Comparison of ENCODE assay signal across 8 cellular contexts in the genomic region with DNA sequence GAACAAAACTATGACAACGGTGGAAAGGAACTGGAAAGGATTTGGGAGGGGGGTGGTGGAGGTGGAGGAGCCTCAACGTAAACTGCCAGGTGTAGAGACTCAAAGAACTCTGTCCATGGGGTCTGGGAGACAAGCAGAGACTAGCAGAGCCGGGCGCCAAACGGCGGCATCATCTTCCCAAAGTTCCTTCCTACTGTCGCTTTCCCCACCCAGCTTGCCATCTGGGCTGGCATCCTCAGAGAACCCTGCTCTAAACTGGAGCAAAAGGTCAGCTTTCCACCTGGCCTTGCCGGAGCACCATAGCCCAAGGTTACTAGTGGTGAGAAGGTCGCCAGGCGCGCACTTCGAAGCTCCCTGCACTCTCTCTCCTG. TPM values are rescaled to one million over a fixed set of nuclear protein-coding genes. Genes with fewer than 3 reads are reported as not detected.
DNase-seq lines count a peak whose midpoint lies in the region; FAIRE-seq and TF ChIP-seq lines count a peak whose summit lies in the region.

No MANE protein-coding gene starts in this region.

- H4K20me1 ChIP-seq in fibroblast of lung (ENCODE audit: control insufficient read depth, extremely low read depth, insufficient read depth, low read length): no peaks in the 10 kb centered on the region

- H2AFZ ChIP-seq in fibroblast of lung (ENCODE audit: low read length): no peak overlapping the region

- H3K27ac ChIP-seq in Peyer's patch (peak overlapping the region; percentile 90 to 100 (median 98)), fibroblast of lung (ENCODE audit: insufficient read depth, low read length) (peak overlapping the region; percentile 92), sigmoid colon (peak overlapping the region; percentile 97 to 100 (median 100))

- DNase-seq in GM06990 (ENCODE audit: extremely low read depth, insufficient read length) (no peak), Peyer's patch (no peak), fibroblast of lung (ENCODE audit: low read depth in 2 of 2) (no peak), sigmoid colon (no peak), KG1 (lab: John Stamatoyannopoulos, UW) (no peak), HTR-8/SVneo (ENCODE audit: insufficient read length, low spot score) (no peak), HCEC 1CT (no peak), NCI-H510A (lab: John Stamatoyannopoulos, UW) (no peak)

- TF ChIP-seq POLR2A in Peyer's patch (IDR thresholded peaks at IDR 0.05) (no peak), sigmoid colon (IDR thresholded peaks at IDR 0.05) (peak; percentile 72 to 77)

- no peak for TF ChIP-seq EP300 in sigmoid colon (IDR thresholded peaks at IDR 0.05)

- no peak for TF ChIP-seq CTCF in GM06990 (IDR thresholded peaks at IDR 0.05; ENCODE audit: insufficient read depth, low read length, poor library complexity, severe bottlenecking)
- TF ChIP-seq CTCF in Peyer's patch (IDR thresholded peaks at IDR 0.05): no peak
- no peak for TF ChIP-seq CTCF in fibroblast of lung (conservative IDR thresholded peaks at IDR 0.05 in 1 of 2, IDR thresholded peaks at IDR 0.05 in 1 of 2; ENCODE audit: low read depth in 1 of 2, low read length in 2 of 2)
- TF ChIP-seq CTCF in sigmoid colon (IDR thresholded peaks at IDR 0.05): no peak

- H3K36me3 ChIP-seq in GM06990 (ENCODE audit: control insufficient read depth, insufficient read depth, low read length) (no peaks in the 10 kb centered on the region), Peyer's patch (no peaks in the 10 kb centered on the region), fibroblast of lung (ENCODE audit: control insufficient read depth, insufficient read depth, low read length) (no peaks in the 10 kb centered on the region), sigmoid colon (no peaks in the 10 kb centered on the region)

- H3K9ac ChIP-seq in fibroblast of lung (ENCODE audit: insufficient read depth, low read length): peak overlapping the region; percentile 77

- peak overlapping the region; percentile 28 for H3K4me3 ChIP-seq in GM06990 (replicated peaks; ENCODE audit: low read depth, low read length)
- peak overlapping the region; percentile 52 to 62 (median 57) for H3K4me3 ChIP-seq in Peyer's patch
- H3K4me3 ChIP-seq in fibroblast of lung (replicated peaks in 1 of 4; ENCODE audit: control extremely low read depth in 1 of 4, insufficient read depth in 1 of 4, low read depth in 3 of 4, low read length in 4 of 4): peak overlapping the region; percentile 18 to 74 (median 26)
- H3K4me3 ChIP-seq in sigmoid colon: peak overlapping the region; percentile 9 to 69 (median 54)

- H3K4me1 ChIP-seq in Peyer's patch (peaks cover 0 to 61% (median 14%) of the 10 kb centered on the region in 4 donors), fibroblast of lung (ENCODE audit: control insufficient read depth, extremely low read depth, insufficient read depth, low read length) (peaks cover 31% of the 10 kb centered on the region), sigmoid colon (peaks cover 0 to 64% (median 63%) of the 10 kb centered on the region in 4 donors)

- FAIRE-seq in HTR-8/SVneo (lab: Jason Lieb, UNC): no peak

- intact Hi-C loops in sigmoid colon (cut with DNase I): loop anchor here (10.0 kb wide), 1 partner anchor 1758 kb away; the partner anchor contains the start of gene FOS

- H3K27me3 ChIP-seq in GM06990 (replicated peaks; ENCODE audit: control insufficient read depth, insufficient read depth, low read length): no peaks in the 10 kb centered on the region
- H3K27me3 ChIP-seq in Peyer's patch: no peaks in the 10 kb centered on the region
- no peaks in the 10 kb centered on the region for H3K27me3 ChIP-seq in fibroblast of lung (ENCODE audit: control insufficient read depth, insufficient read depth, low read length)
- H3K27me3 ChIP-seq in sigmoid colon: no peaks in the 10 kb centered on the region

- peaks cover 6% of the 10 kb centered on the region for H3K79me2 ChIP-seq in fibroblast of lung (ENCODE audit: control insufficient read depth, insufficient read depth, low read length)

- peak overlapping the region; percentile 89 for H3K4me2 ChIP-seq in fibroblast of lung (ENCODE audit: extremely low read depth, insufficient read depth, low read length)

- H3K9me3 ChIP-seq in Peyer's patch (no peaks in the 10 kb centered on the region), fibroblast of lung (ENCODE audit: control insufficient read depth, insufficient read depth, low read depth, low read length) (no peaks in the 10 kb centered on the region), sigmoid colon (no peaks in the 10 kb centered on the region)

- WGBS in sigmoid colon, 2 donors: 6 to 37% methylated on average over 12 of the region's 12 CpGs

RNA-seq across cellular contexts. Expression of gene IRF2BPL, which starts 4.0 kb away (rescaled TPM):
- total RNA-seq in Peyer's patch: 10 to 100 TPM; 10.3 to 20.6 (median 16.4) TPM
- 36.0 and 45.9 TPM in 2 replicates for total RNA-seq in fibroblast of lung
- polyA plus RNA-seq in fibroblast of lung: 9.8 and 13.1 TPM in 2 replicates
- polyA plus RNA-seq in fibroblast of lung (2012): 23.8 and 31.3 TPM in 2 replicates
- polyA minus RNA-seq in fibroblast of lung (ENCODE audit: low replicate concordance): 10.8 and 15.9 TPM in 2 replicates
- 10 to 100 TPM; 34.7 to 63.1 (median 57.9) TPM for total RNA-seq in sigmoid colon
- 10 to 100 TPM in 1 of 3 donors, 1 to 10 TPM in 2; 3.0 to 13.8 (median 6.6) TPM for polyA plus RNA-seq in sigmoid colon

Comparison
In these comparisons a context has a peak if more than half of its experiments do, and no peak if none do; other contexts are left out.
1. POLR2A ChIP-seq: peak in sigmoid colon (2 of 2); none in Peyer's patch (0 of 2).
2. Peak in every context shown above with its lines, with median percentiles within 50 percentile points of each other: H3K4me3 ChIP-seq and H3K27ac ChIP-seq.